In genomic region chr15:38617831-38618230, GRCh38 we compare ENCODE assay signal across 19 cellular contexts. TPM values are rescaled to one million over a fixed set of nuclear protein-coding genes. Genes with fewer than 3 reads are reported as not detected.
"Had no signal": no experiment of that assay in that cellular context is flagged by ENCODE, and none has a peak within 500 bp of the region (broad histone marks: within the 10 kb centered on the region; RNA-seq: fewer than 3 reads in every experiment).

No MANE protein-coding gene starts in this region.

- DNase-seq: dermis blood vessel endothelial cell; effector CD4-positive, alpha-beta T cell; effector memory CD4-positive, alpha-beta T cell; foreskin keratinocyte; glutamatergic neuron; head of caudate nucleus; heart right ventricle; hippocampal formation; left cardiac atrium; left lung; left ventricle myocardium superior; lower lobe of right lung; mesenchymal stem cell; mucosa of descending colon had no signal

- H3K36me3 ChIP-seq: esophagus muscularis mucosa, heart right ventricle, left lung, lower lobe of right lung had no signal

- ATAC-seq: foreskin keratinocyte, left lung, lower lobe of right lung, mucosa of descending colon had no signal

- H3K9me3 ChIP-seq: esophagus muscularis mucosa, heart right ventricle, left lung, lower lobe of right lung, mucosa of descending colon had no signal

- H3K27me3 ChIP-seq: dorsolateral prefrontal cortex, heart right ventricle, left lung had no signal

- H3K4me3 ChIP-seq: coronary artery, dorsolateral prefrontal cortex, esophagus muscularis mucosa, heart right ventricle, left lung, lower lobe of right lung, mucosa of descending colon had no signal

- H3K27ac Mint-ChIP-seq: mesothelial cell of epicardium had no signal

- H3K36me3 Mint-ChIP-seq: mesothelial cell of epicardium had no signal

- H3K4me3 Mint-ChIP-seq: mesothelial cell of epicardium had no signal

- H3K27ac ChIP-seq: coronary artery, esophagus muscularis mucosa, foreskin keratinocyte, heart right ventricle, left lung, lower lobe of right lung had no signal

- H3K4me1 Mint-ChIP-seq: mesothelial cell of epicardium had no signal

- H3K4me1 ChIP-seq: esophagus muscularis mucosa, foreskin keratinocyte, lower lobe of right lung had no signal

RNA-seq across cellular contexts. Expression of gene RASGRP1, which starts 53.2 kb away (rescaled TPM):
- total RNA-seq: fibroblast of lung, foreskin keratinocyte had no signal
